In the genomic region with DNA sequence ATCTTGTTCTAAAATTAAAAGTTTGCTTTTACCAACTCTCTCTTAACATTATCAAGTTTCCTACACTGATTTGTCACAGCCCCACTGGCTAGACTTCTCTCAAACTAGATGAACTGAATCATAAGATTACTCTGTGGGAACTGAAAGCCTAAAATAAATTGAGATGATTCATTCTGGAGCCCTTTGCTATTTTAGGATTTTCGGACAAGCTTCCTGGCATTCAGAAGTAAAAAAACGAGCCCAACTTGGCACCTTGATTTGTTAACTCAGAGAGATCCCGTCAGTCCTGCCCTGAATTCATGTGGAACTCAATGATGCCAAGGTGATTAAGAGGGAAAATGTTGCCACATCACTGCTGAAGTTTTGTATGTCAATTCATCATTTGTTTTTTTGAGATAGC, we compare ENCODE assay signal across 18 cellular contexts.
DNase-seq lines count a peak whose midpoint lies in the region; ATAC-seq and TF ChIP-seq lines count a peak whose summit lies in the region.
"Had no signal": no experiment of that assay in that cellular context is flagged by ENCODE, and none has a peak within 500 bp of the region (broad histone marks: within the 10 kb centered on the region; RNA-seq: fewer than 3 reads in every experiment).

No MANE protein-coding gene starts in this region.

- no peaks in the 10 kb centered on the region for H4K20me1 ChIP-seq in fibroblast of lung (ENCODE audit: control insufficient read depth, extremely low read depth, insufficient read depth, low read length)

- no peak overlapping the region for H3K4me2 ChIP-seq in fibroblast of lung (ENCODE audit: extremely low read depth, insufficient read depth, low read length)

- TF ChIP-seq POLR2A in gastrocnemius medialis (IDR thresholded peaks at IDR 0.05) (no peak), lower leg skin (IDR thresholded peaks at IDR 0.05) (no peak)

- DNase-seq in GM04504 (ENCODE audit: low read depth) = peak; percentile 3
- peak; percentile 4 for DNase-seq in RPMI7951 (ENCODE audit: low read depth)
- peak; percentile 1 to 93 for DNase-seq in fibroblast of lung (ENCODE audit: low read depth in 2 of 2)
- peak in 1 of 2 donors; percentile 17 for DNase-seq in gastrocnemius medialis
- DNase-seq in NCI-H1436 treated with DMSO at 0.1 percent for 48 hours (lab: John Stamatoyannopoulos, UW) = no peak
- no peak for DNase-seq in BE2C
- no peak for DNase-seq in lower leg skin (ENCODE audit: low spot score in 2 of 2)
- DNase-seq: activated CD4-positive, alpha-beta T cell treated with anti-CD3 and anti-CD28 coated beads for 48 hours; activated naive CD8-positive, alpha-beta T cell treated with anti-CD3 and anti-CD28 coated beads, Interleukin-2, amount 50 U/mL, for 24 hours; activated T-cell treated with anti-CD3 and anti-CD28 coated beads for 4 hours; CD4-positive, alpha-beta T cell; islet precursor cell; NCI-H1417 treated with DMSO at 0.1 percent for 48 hours; NCI-H524 treated with DMSO at 0.1 percent for 48 hours; Peyer's patch; stimulated activated CD4-positive, alpha-beta T cell treated with anti-CD3 and anti-CD28 coated beads, Interleukin-4, amount 100 ng/mL, for 1 hour had no signal

- H3K4me1 ChIP-seq in fibroblast of lung (ENCODE audit: control insufficient read depth, extremely low read depth, insufficient read depth, low read length) = no peaks in the 10 kb centered on the region
- peaks cover 0 to 11% of the 10 kb centered on the region in 2 donors for H3K4me1 ChIP-seq in gastrocnemius medialis
- peaks cover 8% of the 10 kb centered on the region; the same call in 1 of the 2 replicates for H3K4me1 ChIP-seq in BE2C
- H3K4me1 ChIP-seq: Peyer's patch had no signal

- no peak overlapping the region for H2AFZ ChIP-seq in fibroblast of lung (ENCODE audit: low read length)

- no peaks in the 10 kb centered on the region for H3K36me3 ChIP-seq in fibroblast of lung (ENCODE audit: control insufficient read depth, insufficient read depth, low read length)
- H3K36me3 ChIP-seq in gastrocnemius medialis = no peaks in the 10 kb centered on the region
- no peaks in the 10 kb centered on the region for H3K36me3 ChIP-seq in BE2C
- H3K36me3 ChIP-seq: Peyer's patch had no signal

- TF ChIP-seq CTCF in fibroblast of lung (conservative IDR thresholded peaks at IDR 0.05 in 1 of 2, IDR thresholded peaks at IDR 0.05 in 1 of 2; ENCODE audit: low read depth in 1 of 2, low read length in 2 of 2) (no peak), gastrocnemius medialis (IDR thresholded peaks at IDR 0.05 in 4 of 5, conservative IDR thresholded peaks at IDR 0.05 in 1 of 5) (no peak), BE2C (IDR thresholded peaks at IDR 0.05; ENCODE audit: low read depth, low read length) (no peak), lower leg skin (IDR thresholded peaks at IDR 0.05) (no peak)

- ATAC-seq in gastrocnemius medialis (peak; percentile 91), GM19452 (IDR thresholded peaks at IDR 0.05; ENCODE audit: unreplicated experiment) (no peak)
- ATAC-seq: activated naive CD8-positive, alpha-beta T cell treated with anti-CD3 and anti-CD28 coated beads, Interleukin-2, amount 50 U/mL, for 24 hours; K562 had no signal

- H3K4me3 ChIP-seq in fibroblast of lung (replicated peaks in 1 of 4; ENCODE audit: control extremely low read depth in 1 of 4, insufficient read depth in 1 of 4, low read depth in 3 of 4, low read length in 4 of 4) (no peak overlapping the region), gastrocnemius medialis (no peak overlapping the region), BE2C (ENCODE audit: low read depth, low read length) (no peak overlapping the region), lower leg skin (ENCODE audit: low read depth, poor library complexity, severe bottlenecking) (no peak overlapping the region)
- H3K4me3 ChIP-seq: K562, Peyer's patch had no signal

- H3K27ac ChIP-seq in fibroblast of lung (ENCODE audit: insufficient read depth, low read length) (no peak overlapping the region), gastrocnemius medialis (peak overlapping the region in 2 of 4 donors; percentile 14 to 52)
- H3K27ac ChIP-seq: Peyer's patch had no signal

- H3K9ac ChIP-seq in fibroblast of lung (ENCODE audit: insufficient read depth, low read length) = no peak overlapping the region

- H3K79me2 ChIP-seq in fibroblast of lung (ENCODE audit: control insufficient read depth, insufficient read depth, low read length) = no peaks in the 10 kb centered on the region

- H3K27me3 ChIP-seq in fibroblast of lung (ENCODE audit: control insufficient read depth, insufficient read depth, low read length) = no peaks in the 10 kb centered on the region
- H3K27me3 ChIP-seq in gastrocnemius medialis = no peaks in the 10 kb centered on the region
- H3K27me3 ChIP-seq in BE2C = no peaks in the 10 kb centered on the region
- H3K27me3 ChIP-seq: Peyer's patch had no signal

- intact Hi-C loops in gastrocnemius medialis (cut with DNase I; ENCODE audit: low total_unique reads) (no loop called here), lower leg skin (cut with DNase I; ENCODE audit: low total_unique reads) (no loop called here)

- in situ Hi-C loops in gastrocnemius medialis (cut with MboI; ENCODE audit: low sequenced_read_pairs in 4 of 4) = no loop called here

- 14 to 23% methylated on average over 3 of the region's 3 CpGs for WGBS in lower leg skin, 2 donors

- H3K9me3 ChIP-seq in fibroblast of lung (ENCODE audit: control insufficient read depth, insufficient read depth, low read depth, low read length) (no peaks in the 10 kb centered on the region), gastrocnemius medialis (no peaks in the 10 kb centered on the region), BE2C (no peaks in the 10 kb centered on the region)
- H3K9me3 ChIP-seq: Peyer's patch had no signal

Comparison
In these comparisons a context has a peak if more than half of its experiments do, and no peak if none do; other contexts are left out.
1. DNase-seq: peak in GM04504 (single experiment), RPMI7951 (single experiment) and fibroblast of lung (2 of 2); none in NCI-H1436 treated with DMSO at 0.1 percent for 48 hours (single experiment), BE2C (single experiment) and lower leg skin (0 of 2).